15 cellular contexts compared by ENCODE assay signal in genomic region chr5:13249854-13250253, GRCh38.
"Had no signal": no experiment of that assay in that cellular context is flagged by ENCODE, and none has a peak within 500 bp of the region (broad histone marks: within the 10 kb centered on the region; RNA-seq: fewer than 3 reads in every experiment).

No MANE protein-coding gene starts in this region.

- H3K36me3 ChIP-seq: neutrophil, right lobe of liver, upper lobe of right lung, WERI-Rb-1 had no signal

- DNase-seq: activated CD4-positive, alpha-beta T cell treated with anti-CD3 and anti-CD28 coated beads for 36 hours; activated CD8-positive, alpha-beta memory T cell treated with anti-CD3 and anti-CD28 coated beads, Interleukin-2, amount 50 U/mL, for 4 hours; activated CD8-positive, alpha-beta T cell treated with anti-CD3 and anti-CD28 coated beads for 36 hours; activated naive CD4-positive, alpha-beta T cell treated with Interleukin-2 at 50 U/mL for 16 hours; caudate nucleus; effector CD4-positive, alpha-beta T cell; glutamatergic neuron; naive thymus-derived CD8-positive, alpha-beta T cell; right lobe of liver; stimulated activated naive CD4-positive, alpha-beta T cell treated with Interleukin-2 at 50 U/mL for 16 hours; T-cell; upper lobe of right lung; WERI-Rb-1 had no signal

- ATAC-seq: activated CD4-positive, alpha-beta T cell treated with anti-CD3 and anti-CD28 coated beads for 36 hours; activated CD8-positive, alpha-beta T cell treated with anti-CD3 and anti-CD28 coated beads for 36 hours; naive thymus-derived CD8-positive, alpha-beta T cell; T-cell; upper lobe of right lung had no signal

- H3K9me3 ChIP-seq: neutrophil, right lobe of liver, upper lobe of right lung had no signal

- H3K27ac ChIP-seq: coronary artery, neutrophil, right lobe of liver, upper lobe of right lung, WERI-Rb-1 had no signal

- H3K27me3 ChIP-seq: neutrophil, right lobe of liver, upper lobe of right lung had no signal

- H3K4me1 ChIP-seq: right lobe of liver, upper lobe of right lung had no signal

- H3K4me3 ChIP-seq: coronary artery, right lobe of liver, upper lobe of right lung had no signal
